Comparison of ENCODE assay signal across 8 cellular contexts in genomic region chr3:158802399-158803023, GRCh38. TPM values are rescaled to one million over a fixed set of nuclear protein-coding genes. Genes with fewer than 3 reads are reported as not detected.
DNase-seq lines count a peak whose midpoint lies in the region; ATAC-seq, FAIRE-seq and TF ChIP-seq lines count a peak whose summit lies in the region.

No MANE protein-coding gene starts in this region.

- TF ChIP-seq CTCF in NB4 (IDR thresholded peaks at IDR 0.05; ENCODE audit: low read depth, low read length) = no peak
- TF ChIP-seq CTCF in astrocyte (IDR thresholded peaks at IDR 0.05; ENCODE audit: insufficient read depth, low read depth, low read length) = no peak

- H3K36me3 ChIP-seq in astrocyte (ENCODE audit: insufficient read depth, low read length) = no peaks in the 10 kb centered on the region
- H3K36me3 ChIP-seq in iPS-20b (ENCODE audit: insufficient read depth, low read depth, low read length) = no peaks in the 10 kb centered on the region

- H3K4me1 Mint-ChIP-seq in activated naive CD4-positive, alpha-beta T cell treated with anti-CD3 and anti-CD28 coated beads for 36 hours (ENCODE audit: low read depth) = peaks cover 21% of the 10 kb centered on the region
- peaks cover 25% of the 10 kb centered on the region for H3K4me1 Mint-ChIP-seq in astrocyte (ENCODE audit: low read depth, unreplicated experiment)
- peaks cover 38% of the 10 kb centered on the region for H3K4me1 Mint-ChIP-seq in stimulated activated memory B cell treated with anti-CD40 and anti-IgM and Interleukin-4, amounts not matched to agents 10 μg/mL and 1 μg/mL and 100 μg/mL, for 72 hours

- peaks cover 34% of the 10 kb centered on the region for H3K79me2 ChIP-seq in astrocyte (ENCODE audit: insufficient read depth, low read length)

- H3K9ac ChIP-seq in astrocyte (ENCODE audit: low read length) (peak overlapping the region; percentile 91), iPS-20b (ENCODE audit: low read depth, low read length) (peak overlapping the region; percentile 61; the same call in 1 of the 2 replicates)

- no peaks in the 10 kb centered on the region for H3K9me3 Mint-ChIP-seq in activated naive CD4-positive, alpha-beta T cell treated with anti-CD3 and anti-CD28 coated beads for 36 hours
- H3K9me3 Mint-ChIP-seq in astrocyte (ENCODE audit: unreplicated experiment) = no peaks in the 10 kb centered on the region
- H3K9me3 Mint-ChIP-seq in stimulated activated memory B cell treated with anti-CD40 and anti-IgM and Interleukin-4, amounts not matched to agents 10 μg/mL and 1 μg/mL and 100 μg/mL, for 72 hours = no peaks in the 10 kb centered on the region

- peak overlapping the region; percentile 98 for H3K4me2 ChIP-seq in astrocyte (ENCODE audit: low read length)

- peaks cover 21% of the 10 kb centered on the region for H3K4me1 ChIP-seq in astrocyte (ENCODE audit: insufficient read depth, low read length)
- H3K4me1 ChIP-seq in iPS-20b (ENCODE audit: insufficient read depth, low read length) = no peaks in the 10 kb centered on the region

- no peaks in the 10 kb centered on the region for H4K20me1 ChIP-seq in astrocyte (ENCODE audit: insufficient read depth, low read length)

- peak; percentile 23 for ATAC-seq in HG02588 (IDR thresholded peaks at IDR 0.05; ENCODE audit: unreplicated experiment)
- peak; percentile 81 for ATAC-seq in stimulated activated memory B cell treated with anti-CD40 and anti-IgM and Interleukin-4, amounts not matched to agents 10 μg/mL and 1 μg/mL and 100 μg/mL, for 72 hours

- no peak overlapping the region for H3K27ac Mint-ChIP-seq in activated naive CD4-positive, alpha-beta T cell treated with anti-CD3 and anti-CD28 coated beads for 36 hours
- H3K27ac Mint-ChIP-seq in astrocyte (ENCODE audit: unreplicated experiment) = peak overlapping the region; percentile 88
- peak overlapping the region; percentile 90 for H3K27ac Mint-ChIP-seq in stimulated activated memory B cell treated with anti-CD40 and anti-IgM and Interleukin-4, amounts not matched to agents 10 μg/mL and 1 μg/mL and 100 μg/mL, for 72 hours

- H3K9me3 ChIP-seq in astrocyte (ENCODE audit: insufficient read depth, low read depth, low read length) (no peaks in the 10 kb centered on the region), iPS-20b (ENCODE audit: insufficient read depth, low read depth, low read length) (no peaks in the 10 kb centered on the region)

- TF ChIP-seq POLR2A in NB4 (IDR thresholded peaks at IDR 0.05; ENCODE audit: extremely low read depth, insufficient read length) = no peak

- H3K4me3 ChIP-seq in NB4 (ENCODE audit: low read depth, low read length) = peak overlapping the region; percentile 84
- H3K4me3 ChIP-seq in astrocyte (ENCODE audit: insufficient read depth, low read depth, low read length) = peak overlapping the region; percentile 89
- peak overlapping the region; percentile 80 for H3K4me3 ChIP-seq in iPS-20b (ENCODE audit: low read length)

- H3K36me3 Mint-ChIP-seq in activated naive CD4-positive, alpha-beta T cell treated with anti-CD3 and anti-CD28 coated beads for 36 hours (ENCODE audit: low read depth) = peaks cover 2% of the 10 kb centered on the region
- no peaks in the 10 kb centered on the region for H3K36me3 Mint-ChIP-seq in astrocyte (ENCODE audit: low read depth, unreplicated experiment)
- peaks cover 15% of the 10 kb centered on the region for H3K36me3 Mint-ChIP-seq in stimulated activated memory B cell treated with anti-CD40 and anti-IgM and Interleukin-4, amounts not matched to agents 10 μg/mL and 1 μg/mL and 100 μg/mL, for 72 hours

- CTCF ChIA-PET in activated naive CD4-positive, alpha-beta T cell treated with anti-CD3 and anti-CD28 coated beads for 36 hours (lab: Charles Lee) = interaction anchor here (0.9 to 3.1 kb wide), 4 partner anchors 11 to 158 kb away, joined by 3 to 28 read pairs (median 9); partner anchors contain the start of gene GFM1

- H3K27ac ChIP-seq in astrocyte (ENCODE audit: low read depth, low read length) = peak overlapping the region; percentile 81
- no peak overlapping the region for H3K27ac ChIP-seq in iPS-20b (ENCODE audit: low read length)

- H2AFZ ChIP-seq in astrocyte (ENCODE audit: low read depth, low read length) = peak overlapping the region; percentile 89

- intact Hi-C loops in activated naive CD4-positive, alpha-beta T cell treated with anti-CD3 and anti-CD28 coated beads for 36 hours (cut with micrococcal nuclease) = loop anchor here (1.0 to 5.0 kb wide), 3 partner anchors 130 to 1595 kb away; partner anchors contain the start of genes IFT80, LXN, SHOX2 and SMC4

- no peaks in the 10 kb centered on the region for H3K27me3 ChIP-seq in astrocyte (ENCODE audit: insufficient read depth, low read length)
- H3K27me3 ChIP-seq in iPS-20b (ENCODE audit: insufficient read depth, low read length) = peaks cover 40% of the 10 kb centered on the region

- no peak for FAIRE-seq in astrocyte (lab: Jason Lieb, UNC)

- peak overlapping the region; percentile 84 for H3K4me3 Mint-ChIP-seq in activated naive CD4-positive, alpha-beta T cell treated with anti-CD3 and anti-CD28 coated beads for 36 hours
- H3K4me3 Mint-ChIP-seq in astrocyte (ENCODE audit: unreplicated experiment) = peak overlapping the region; percentile 91
- peak overlapping the region; percentile 86 for H3K4me3 Mint-ChIP-seq in stimulated activated memory B cell treated with anti-CD40 and anti-IgM and Interleukin-4, amounts not matched to agents 10 μg/mL and 1 μg/mL and 100 μg/mL, for 72 hours

- H3K27me3 Mint-ChIP-seq in activated naive CD4-positive, alpha-beta T cell treated with anti-CD3 and anti-CD28 coated beads for 36 hours (ENCODE audit: low read depth) = no peaks in the 10 kb centered on the region
- peaks cover 12% of the 10 kb centered on the region for H3K27me3 Mint-ChIP-seq in astrocyte (ENCODE audit: low read depth, unreplicated experiment)
- H3K27me3 Mint-ChIP-seq in stimulated activated memory B cell treated with anti-CD40 and anti-IgM and Interleukin-4, amounts not matched to agents 10 μg/mL and 1 μg/mL and 100 μg/mL, for 72 hours = no peaks in the 10 kb centered on the region

- peak; percentile 7 for DNase-seq in activated naive CD4-positive, alpha-beta T cell treated with anti-CD3 and anti-CD28 coated beads for 36 hours
- no peak for DNase-seq in activated naive CD4-positive, alpha-beta T cell (lab: John Stamatoyannopoulos, UW)
- DNase-seq in NB4 (ENCODE audit: low read depth) (peak; percentile 79), astrocyte (ENCODE audit: low read depth) (no peak), kidney tubule cell (ENCODE audit: low spot score) (no peak)

RNA-seq across cellular contexts. Expression of gene MFSD1, which starts 0.7 kb away (rescaled TPM):
- 1 to 10 TPM; 4.8 to 5.7 TPM for total RNA-seq in activated naive CD4-positive, alpha-beta T cell treated with anti-CD3 and anti-CD28 coated beads for 36 hours
- total RNA-seq in astrocyte = 62.2 and 70.1 TPM in 2 replicates

Comparison
In these comparisons a context has a peak if more than half of its experiments do, and no peak if none do; other contexts are left out.
1. DNase-seq: peak in activated naive CD4-positive, alpha-beta T cell treated with anti-CD3 and anti-CD28 coated beads for 36 hours (single experiment) and NB4 (single experiment); none in activated naive CD4-positive, alpha-beta T cell (0 of 4), astrocyte (single experiment) and kidney tubule cell (single experiment).
2. Peak in every context shown above with its lines, with median percentiles within 50 percentile points of each other: H3K4me3 Mint-ChIP-seq and H3K4me3 ChIP-seq.